ENCODE assay signal across 13 cellular contexts in genomic region chr1:91099746-91100621, GRCh38.
DNase-seq lines count a peak whose midpoint lies in the region; ATAC-seq, FAIRE-seq and TF ChIP-seq lines count a peak whose summit lies in the region.
"Had no signal": no experiment of that assay in that cellular context is flagged by ENCODE, and none has a peak within 500 bp of the region (broad histone marks: within the 10 kb centered on the region; RNA-seq: fewer than 3 reads in every experiment).

No MANE protein-coding gene starts in this region.

- no peaks in the 10 kb centered on the region for H3K27me3 ChIP-seq in BLaER1
- no peaks in the 10 kb centered on the region for H3K27me3 ChIP-seq in H1 (replicated peaks in 1 of 4; ENCODE audit: control insufficient read depth in 3 of 4, extremely low read depth in 1 of 4, insufficient read depth in 3 of 4, low read length in 3 of 4)

- DNase-seq in M059J (ENCODE audit: low read depth) (peak; percentile 88), H1 (ENCODE audit: low read depth in 1 of 2, low spot score in 2 of 2) (peak in 1 of 2 experiments; percentile 39), inferior parietal cortex (ENCODE audit: extremely low spot score) (no peak), GM12892 (ENCODE audit: insufficient read length) (no peak), dedifferentiated amniotic fluid mesenchymal stem cell (ENCODE audit: extremely low spot score) (no peak)
- DNase-seq in T-helper 2 cell treated with Interferon-gamma antibody and Interleukin-4, amounts not matched to agents 5 μg/mL and 100 μg/mL, for 36 hours (ENCODE audit: low spot score): no peak
- DNase-seq: left cardiac atrium; NCI-H2081 treated with DMSO at 0.1 percent for 48 hours; stimulated activated CD4-positive, alpha-beta T cell treated with anti-CD3 and anti-CD28 coated beads, Interleukin-2, amount 100 ng/mL, for 48 hours; substantia nigra had no signal

- 0 out of 2 replicates have a peak overlapping the region, but pooled peaks have one; percentile 3 for H3K18ac ChIP-seq in H1 (ENCODE audit: extremely low read depth, low read length)

- TF ChIP-seq POLR2A in H1 (IDR thresholded peaks at IDR 0.05; ENCODE audit: control extremely low read depth in 1 of 2, low read depth in 2 of 2, low read length in 2 of 2): no peak
- no peak for TF ChIP-seq POLR2A in GM12892 (IDR thresholded peaks at IDR 0.05; ENCODE audit: low read depth, low read length)

- H3K4me1 ChIP-seq in BLaER1 (peaks cover 13% of the 10 kb centered on the region), H1 (replicated peaks in 1 of 4; ENCODE audit: control insufficient read depth in 3 of 4, insufficient read depth in 4 of 4, low read length in 3 of 4) (peaks cover 2 to 19% (median 7%) of the 10 kb centered on the region in 4 experiments; a peak in 6 of 7 replicates)

- no peaks in the 10 kb centered on the region for H3K36me3 ChIP-seq in BLaER1
- H3K36me3 ChIP-seq in H1 (ENCODE audit: control insufficient read depth in 2 of 4, insufficient read depth in 4 of 4, low read length in 3 of 4): no peaks in the 10 kb centered on the region

- ATAC-seq in GM18511 (IDR thresholded peaks at IDR 0.05; ENCODE audit: unreplicated experiment): peak; percentile 66

- CTCF ChIA-PET in H1 (lab: Charles Lee; ENCODE audit: partially characterized antibody): interaction anchor here (0.6 to 1.6 kb wide), 3 partner anchors 10 to 66 kb away, joined by 3 to 4 read pairs (median 4); no protein-coding TSS in a partner anchor

- no peak overlapping the region for H2BK20ac ChIP-seq in H1 (ENCODE audit: low read length)

- no peak overlapping the region for H4K5ac ChIP-seq in H1 (ENCODE audit: insufficient read length, low read depth, low read length)

- H3K27ac ChIP-seq in BLaER1 (no peak overlapping the region), H1 (ENCODE audit: low read depth, low read length) (no peak overlapping the region)

- no peaks in the 10 kb centered on the region for H3K36me3 Mint-ChIP-seq in T-helper 2 cell treated with Interferon-gamma antibody and Interleukin-4, amounts not matched to agents 5 μg/mL and 100 μg/mL, for 36 hours (ENCODE audit: low read depth)

- H3K23me2 ChIP-seq in H1 (ENCODE audit: low read depth, low read length): no peaks in the 10 kb centered on the region

- H3K4me3 Mint-ChIP-seq in T-helper 2 cell treated with Interferon-gamma antibody and Interleukin-4, amounts not matched to agents 5 μg/mL and 100 μg/mL, for 36 hours: no peak overlapping the region
- H3K4me3 Mint-ChIP-seq: activated T-cell treated with anti-CD3 and anti-CD28 coated beads, Interleukin-2, amount 50 U/mL, for 72 hours had no signal

- no peaks in the 10 kb centered on the region for H3K79me2 ChIP-seq in H1 (ENCODE audit: control insufficient read depth in 1 of 2, insufficient read depth in 2 of 2, low read length in 2 of 2)

- no peak overlapping the region for H3K4ac ChIP-seq in H1 (replicated peaks; ENCODE audit: insufficient read length, low read depth, low read length)

- H2BK5ac ChIP-seq in H1 (ENCODE audit: low read depth, low read length): no peak overlapping the region

- H3K79me1 ChIP-seq in H1 (ENCODE audit: low read depth, low read length): no peaks in the 10 kb centered on the region

- 0 out of 2 replicates have a peak overlapping the region, but pooled peaks have one; percentile 61 for H2BK15ac ChIP-seq in H1 (ENCODE audit: low read length)

- H3K23ac ChIP-seq in H1 (ENCODE audit: insufficient read length): no peak overlapping the region

- H3K14ac ChIP-seq in H1 (ENCODE audit: insufficient read length): no peak overlapping the region

- H3K9ac ChIP-seq in BLaER1 (no peak overlapping the region), H1 (replicated peaks in 1 of 4; ENCODE audit: extremely low read depth in 1 of 4, low read depth in 3 of 4, low read length in 3 of 4) (no peak overlapping the region)

- no peak overlapping the region for H2AK5ac ChIP-seq in H1 (ENCODE audit: low read depth, low read length)

- H2BK120ac ChIP-seq in H1 (replicated peaks; ENCODE audit: low read depth, low read length): no peak overlapping the region

- H3K4me3 ChIP-seq in BLaER1 (no peak overlapping the region), H1 (ENCODE audit: extremely low read depth in 1 of 4, insufficient read depth in 2 of 4, low read depth in 3 of 4, low read length in 4 of 4) (no peak overlapping the region)

- peak overlapping the region; percentile 49 for H3K4me2 ChIP-seq in BLaER1
- H3K4me2 ChIP-seq in H1 (ENCODE audit: insufficient read depth in 1 of 2, low read depth in 2 of 2, low read length in 2 of 2): no peak overlapping the region

- H2AFZ ChIP-seq in H1 (ENCODE audit: low read length): peak overlapping the region; percentile 40; the same call in 1 of the 2 replicates

- TF ChIP-seq CTCF in H1 (IDR thresholded peaks at IDR 0.05; ENCODE audit: control extremely low read depth in 1 of 3, insufficient read depth in 1 of 3, low read depth in 1 of 3, low read length in 3 of 3): no peak

- no peak for TF ChIP-seq EP300 in H1 (IDR thresholded peaks at IDR 0.05; ENCODE audit: borderline replicate concordance in 1 of 2, low read depth in 2 of 2, low read length in 2 of 2)

- H3K9me3 Mint-ChIP-seq in T-helper 2 cell treated with Interferon-gamma antibody and Interleukin-4, amounts not matched to agents 5 μg/mL and 100 μg/mL, for 36 hours: no peaks in the 10 kb centered on the region
- H3K9me3 Mint-ChIP-seq: activated T-cell treated with anti-CD3 and anti-CD28 coated beads, Interleukin-2, amount 50 U/mL, for 72 hours had no signal

- H3K56ac ChIP-seq in H1 (replicated peaks; ENCODE audit: insufficient read length, low read depth, low read length): no peak overlapping the region

- no peak overlapping the region for H4K8ac ChIP-seq in H1 (ENCODE audit: extremely low read depth, insufficient read depth, low read length)

- WGBS in H1 (ENCODE audit: extremely low coverage in 1 of 2, insufficient coverage in 1 of 2, insufficient read length in 1 of 2, insufficient replicate concordance in 2 of 2, low coverage in 1 of 2, low lambda C conversion rate in 2 of 2, missing lambda C conversion rate in 1 of 2), 2 experiments: 89% methylated on average over 7 of the region's 7 CpGs; no CpG with 5 or more reads in 1 of the 2 experiments

- H3K27ac Mint-ChIP-seq in T-helper 2 cell treated with Interferon-gamma antibody and Interleukin-4, amounts not matched to agents 5 μg/mL and 100 μg/mL, for 36 hours: no peak overlapping the region
- H3K27ac Mint-ChIP-seq: activated T-cell treated with anti-CD3 and anti-CD28 coated beads, Interleukin-2, amount 50 U/mL, for 72 hours had no signal

- POLR2A ChIA-PET in H1 (lab: Charles Lee; ENCODE audit: partially characterized antibody): no interaction called here

- TF ChIP-seq RAD21 in H1 (IDR thresholded peaks at IDR 0.05 in 1 of 2, conservative IDR thresholded peaks at IDR 0.05 in 1 of 2; ENCODE audit: low read depth in 2 of 2, low read length in 2 of 2): no peak

- H3K27me3 Mint-ChIP-seq in T-helper 2 cell treated with Interferon-gamma antibody and Interleukin-4, amounts not matched to agents 5 μg/mL and 100 μg/mL, for 36 hours (ENCODE audit: low read depth): peaks cover 3% of the 10 kb centered on the region

- H4K20me1 ChIP-seq in BLaER1 (no peaks in the 10 kb centered on the region), H1 (replicated peaks in 1 of 2; ENCODE audit: control insufficient read depth in 1 of 2, insufficient read depth in 2 of 2, low read length in 2 of 2) (no peaks in the 10 kb centered on the region)

- no peak overlapping the region; the same call in 1 of the 2 replicates for H2BK12ac ChIP-seq in H1 (ENCODE audit: low read depth, low read length)

- H3K4me1 Mint-ChIP-seq in T-helper 2 cell treated with Interferon-gamma antibody and Interleukin-4, amounts not matched to agents 5 μg/mL and 100 μg/mL, for 36 hours (ENCODE audit: low read depth): peaks cover 2% of the 10 kb centered on the region

- no peak overlapping the region for H4K91ac ChIP-seq in H1 (replicated peaks; ENCODE audit: insufficient read length, low read length)

- FAIRE-seq in H1 (lab: Jason Lieb, UNC): no peak
- no peak for FAIRE-seq in GM12892 (lab: Jason Lieb, UNC)

- H3K9me3 ChIP-seq in BLaER1: no peaks in the 10 kb centered on the region
- H3K9me3 ChIP-seq in H1 (ENCODE audit: insufficient read depth in 2 of 2, low read depth in 1 of 2, low read length in 1 of 2): no peaks in the 10 kb centered on the region

TF ChIP-seq in H1, 55 proteins besides CTCF, POLR2A, EP300 and RAD21:
- TF ChIP-seq SIN3A (conservative IDR thresholded peaks at IDR 0.05 in 1 of 2, IDR thresholded peaks at IDR 0.05 in 1 of 2; ENCODE audit: low read depth in 1 of 2, low read length in 2 of 2) (no peak), SRF (IDR thresholded peaks at IDR 0.05; ENCODE audit: low read depth, low read length) (peak; percentile 26; the same call in 1 of the 2 replicates)
